35 cellular contexts compared by ENCODE assay signal in the genomic region with DNA sequence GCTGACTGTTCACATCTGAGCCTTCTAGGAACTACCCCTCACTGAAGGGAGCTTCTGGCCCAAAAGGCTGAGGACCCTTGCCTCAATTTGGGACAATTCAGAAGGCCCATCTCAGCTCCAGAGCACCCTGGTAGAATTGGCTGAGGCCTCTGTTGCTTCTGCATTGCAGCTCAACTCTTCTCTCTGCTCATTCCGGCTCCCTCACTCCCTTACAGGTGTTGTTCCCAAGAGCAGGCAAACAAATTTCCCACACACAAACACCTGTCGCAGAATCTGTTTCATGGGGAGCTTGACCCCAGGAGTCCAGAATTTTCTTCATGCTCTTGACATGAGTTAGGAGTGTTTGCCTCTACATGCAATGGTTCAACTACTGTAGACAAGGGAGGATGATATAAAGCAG.
"Had no signal": no experiment of that assay in that cellular context is flagged by ENCODE, and none has a peak within 500 bp of the region (broad histone marks: within the 10 kb centered on the region; RNA-seq: fewer than 3 reads in every experiment).

No MANE protein-coding gene starts in this region.

- H3K4me3 ChIP-seq: MG63 had no signal

- H3K36me3 ChIP-seq: MG63 had no signal

- H3K27ac ChIP-seq: KMS-11 had no signal

- H3K9ac ChIP-seq: KMS-11 had no signal

- DNase-seq: Karpas-422, Kasumi-1, MG63, MM.1S, MV-4-11, NCI-H1048, NCI-H1092, NCI-H1092 treated with DMSO at 0.1 percent for 48 hours, NCI-H1105, NCI-H1105 treated with DMSO at 0.1 percent for 48 hours, NCI-H1417, NCI-H1417 treated with DMSO at 0.1 percent for 48 hours, NCI-H1436, NCI-H1436 treated with DMSO at 0.1 percent for 48 hours, NCI-H146, NCI-H1694, NCI-H1694 treated with DMSO at 0.1 percent for 48 hours, NCI-H187, NCI-H187 treated with DMSO at 0.1 percent for 48 hours, NCI-H1930, NCI-H2029, NCI-H2029 treated with DMSO at 0.1 percent for 48 hours, NCI-H2081, NCI-H2081 treated with DMSO at 0.1 percent for 48 hours, NCI-H2107, NCI-H2171, NCI-H2171 treated with DMSO at 0.1 percent for 48 hours, NCI-H2227 treated with DMSO at 0.1 percent for 48 hours, NCI-H226, NCI-H345, NCI-H446, NCI-H446 treated with DMSO at 0.1 percent for 48 hours, NCI-H510A, NCI-H510A treated with DMSO at 0.1 percent for 48 hours had no signal

- H3K9me3 ChIP-seq: MG63 had no signal

- H3K27me3 ChIP-seq: MG63 had no signal
